1 cellular context compared by ENCODE assay signal in the genomic region with DNA sequence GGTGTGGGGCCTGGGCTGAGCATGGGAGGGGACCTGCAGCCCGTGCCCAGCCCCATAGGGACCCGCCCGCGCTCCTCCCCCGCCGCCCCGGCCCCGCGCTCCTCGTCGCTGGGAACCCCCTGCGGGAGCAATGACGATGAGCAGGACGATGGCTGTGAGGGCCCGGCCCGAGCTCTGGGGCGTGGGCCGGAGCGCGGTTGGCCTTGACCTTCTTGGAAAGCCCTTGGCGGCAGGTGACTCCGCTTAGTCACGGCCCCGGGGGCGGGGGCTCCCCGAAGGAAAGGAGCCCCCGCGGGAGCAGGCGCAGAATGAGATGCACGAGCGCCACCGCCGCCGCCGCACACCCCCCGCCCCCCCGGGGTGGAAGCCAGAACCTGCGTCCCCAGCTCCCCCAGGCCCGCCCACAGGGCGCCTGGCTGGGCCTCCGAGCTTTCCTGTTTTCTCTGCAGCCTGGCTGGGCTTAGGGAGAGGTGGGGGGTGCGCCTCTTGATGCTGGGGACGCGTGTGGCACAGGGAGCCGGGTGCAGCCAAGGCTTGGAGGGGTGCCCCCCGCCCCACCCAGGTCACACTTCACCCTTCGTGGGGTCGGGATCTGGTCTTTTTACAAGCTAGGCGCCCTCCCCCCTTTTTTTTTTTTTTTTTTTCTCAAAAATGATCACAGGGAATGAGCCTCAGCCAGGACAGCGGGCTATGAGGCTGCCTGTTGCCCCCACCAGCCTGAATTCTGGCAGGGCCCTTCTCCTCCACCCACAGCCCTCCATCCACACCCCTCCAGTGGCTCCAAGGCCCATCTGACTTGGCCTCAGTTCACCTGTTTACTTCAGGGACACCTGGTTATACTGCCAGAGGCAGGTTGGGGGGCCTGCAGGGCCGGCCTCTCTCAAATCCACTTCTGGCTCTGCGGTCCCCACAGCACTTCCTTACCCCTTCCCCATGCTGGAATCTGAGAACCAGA.
TF ChIP-seq lines count a peak whose summit lies in the region.

No MANE protein-coding gene starts in this region.

TF ChIP-seq in K562, 482 proteins besides CTCF, POLR2A, EP300 and RAD21 (continued from another document and continues in another):
- TF ChIP-seq, protein P1, sequence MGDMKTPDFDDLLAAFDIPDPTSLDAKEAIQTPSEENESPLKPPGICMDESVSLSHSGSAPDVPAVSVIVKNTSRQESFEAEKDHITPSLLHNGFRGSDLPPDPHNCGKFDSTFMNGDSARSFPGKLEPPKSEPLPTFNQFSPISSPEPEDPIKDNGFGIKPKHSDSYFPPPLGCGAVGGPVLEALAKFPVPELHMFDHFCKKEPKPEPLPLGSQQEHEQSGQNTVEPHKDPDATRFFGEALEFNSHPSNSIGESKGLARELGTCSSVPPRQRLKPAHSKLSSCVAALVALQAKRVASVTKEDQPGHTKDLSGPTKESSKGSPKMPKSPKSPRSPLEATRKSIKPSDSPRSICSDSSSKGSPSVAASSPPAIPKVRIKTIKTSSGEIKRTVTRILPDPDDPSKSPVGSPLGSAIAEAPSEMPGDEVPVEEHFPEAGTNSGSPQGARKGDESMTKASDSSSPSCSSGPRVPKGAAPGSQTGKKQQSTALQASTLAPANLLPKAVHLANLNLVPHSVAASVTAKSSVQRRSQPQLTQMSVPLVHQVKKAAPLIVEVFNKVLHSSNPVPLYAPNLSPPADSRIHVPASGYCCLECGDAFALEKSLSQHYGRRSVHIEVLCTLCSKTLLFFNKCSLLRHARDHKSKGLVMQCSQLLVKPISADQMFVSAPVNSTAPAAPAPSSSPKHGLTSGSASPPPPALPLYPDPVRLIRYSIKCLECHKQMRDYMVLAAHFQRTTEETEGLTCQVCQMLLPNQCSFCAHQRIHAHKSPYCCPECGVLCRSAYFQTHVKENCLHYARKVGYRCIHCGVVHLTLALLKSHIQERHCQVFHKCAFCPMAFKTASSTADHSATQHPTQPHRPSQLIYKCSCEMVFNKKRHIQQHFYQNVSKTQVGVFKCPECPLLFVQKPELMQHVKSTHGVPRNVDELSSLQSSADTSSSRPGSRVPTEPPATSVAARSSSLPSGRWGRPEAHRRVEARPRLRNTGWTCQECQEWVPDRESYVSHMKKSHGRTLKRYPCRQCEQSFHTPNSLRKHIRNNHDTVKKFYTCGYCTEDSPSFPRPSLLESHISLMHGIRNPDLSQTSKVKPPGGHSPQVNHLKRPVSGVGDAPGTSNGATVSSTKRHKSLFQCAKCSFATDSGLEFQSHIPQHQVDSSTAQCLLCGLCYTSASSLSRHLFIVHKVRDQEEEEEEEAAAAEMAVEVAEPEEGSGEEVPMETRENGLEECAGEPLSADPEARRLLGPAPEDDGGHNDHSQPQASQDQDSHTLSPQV (IDR thresholded peaks at IDR 0.05): no peak
- no peak for TF ChIP-seq ZNF561 (CRISPR knock-in tag; conservative IDR thresholded peaks at IDR 0.05)
- TF ChIP-seq, protein P2, sequence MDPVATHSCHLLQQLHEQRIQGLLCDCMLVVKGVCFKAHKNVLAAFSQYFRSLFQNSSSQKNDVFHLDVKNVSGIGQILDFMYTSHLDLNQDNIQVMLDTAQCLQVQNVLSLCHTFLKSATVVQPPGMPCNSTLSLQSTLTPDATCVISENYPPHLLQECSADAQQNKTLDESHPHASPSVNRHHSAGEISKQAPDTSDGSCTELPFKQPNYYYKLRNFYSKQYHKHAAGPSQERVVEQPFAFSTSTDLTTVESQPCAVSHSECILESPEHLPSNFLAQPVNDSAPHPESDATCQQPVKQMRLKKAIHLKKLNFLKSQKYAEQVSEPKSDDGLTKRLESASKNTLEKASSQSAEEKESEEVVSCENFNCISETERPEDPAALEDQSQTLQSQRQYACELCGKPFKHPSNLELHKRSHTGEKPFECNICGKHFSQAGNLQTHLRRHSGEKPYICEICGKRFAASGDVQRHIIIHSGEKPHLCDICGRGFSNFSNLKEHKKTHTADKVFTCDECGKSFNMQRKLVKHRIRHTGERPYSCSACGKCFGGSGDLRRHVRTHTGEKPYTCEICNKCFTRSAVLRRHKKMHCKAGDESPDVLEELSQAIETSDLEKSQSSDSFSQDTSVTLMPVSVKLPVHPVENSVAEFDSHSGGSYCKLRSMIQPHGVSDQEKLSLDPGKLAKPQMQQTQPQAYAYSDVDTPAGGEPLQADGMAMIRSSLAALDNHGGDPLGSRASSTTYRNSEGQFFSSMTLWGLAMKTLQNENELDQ (CRISPR knock-in tag; IDR thresholded peaks at IDR 0.05; ENCODE audit: borderline replicate concordance): no peak
- TF ChIP-seq, protein P3, sequence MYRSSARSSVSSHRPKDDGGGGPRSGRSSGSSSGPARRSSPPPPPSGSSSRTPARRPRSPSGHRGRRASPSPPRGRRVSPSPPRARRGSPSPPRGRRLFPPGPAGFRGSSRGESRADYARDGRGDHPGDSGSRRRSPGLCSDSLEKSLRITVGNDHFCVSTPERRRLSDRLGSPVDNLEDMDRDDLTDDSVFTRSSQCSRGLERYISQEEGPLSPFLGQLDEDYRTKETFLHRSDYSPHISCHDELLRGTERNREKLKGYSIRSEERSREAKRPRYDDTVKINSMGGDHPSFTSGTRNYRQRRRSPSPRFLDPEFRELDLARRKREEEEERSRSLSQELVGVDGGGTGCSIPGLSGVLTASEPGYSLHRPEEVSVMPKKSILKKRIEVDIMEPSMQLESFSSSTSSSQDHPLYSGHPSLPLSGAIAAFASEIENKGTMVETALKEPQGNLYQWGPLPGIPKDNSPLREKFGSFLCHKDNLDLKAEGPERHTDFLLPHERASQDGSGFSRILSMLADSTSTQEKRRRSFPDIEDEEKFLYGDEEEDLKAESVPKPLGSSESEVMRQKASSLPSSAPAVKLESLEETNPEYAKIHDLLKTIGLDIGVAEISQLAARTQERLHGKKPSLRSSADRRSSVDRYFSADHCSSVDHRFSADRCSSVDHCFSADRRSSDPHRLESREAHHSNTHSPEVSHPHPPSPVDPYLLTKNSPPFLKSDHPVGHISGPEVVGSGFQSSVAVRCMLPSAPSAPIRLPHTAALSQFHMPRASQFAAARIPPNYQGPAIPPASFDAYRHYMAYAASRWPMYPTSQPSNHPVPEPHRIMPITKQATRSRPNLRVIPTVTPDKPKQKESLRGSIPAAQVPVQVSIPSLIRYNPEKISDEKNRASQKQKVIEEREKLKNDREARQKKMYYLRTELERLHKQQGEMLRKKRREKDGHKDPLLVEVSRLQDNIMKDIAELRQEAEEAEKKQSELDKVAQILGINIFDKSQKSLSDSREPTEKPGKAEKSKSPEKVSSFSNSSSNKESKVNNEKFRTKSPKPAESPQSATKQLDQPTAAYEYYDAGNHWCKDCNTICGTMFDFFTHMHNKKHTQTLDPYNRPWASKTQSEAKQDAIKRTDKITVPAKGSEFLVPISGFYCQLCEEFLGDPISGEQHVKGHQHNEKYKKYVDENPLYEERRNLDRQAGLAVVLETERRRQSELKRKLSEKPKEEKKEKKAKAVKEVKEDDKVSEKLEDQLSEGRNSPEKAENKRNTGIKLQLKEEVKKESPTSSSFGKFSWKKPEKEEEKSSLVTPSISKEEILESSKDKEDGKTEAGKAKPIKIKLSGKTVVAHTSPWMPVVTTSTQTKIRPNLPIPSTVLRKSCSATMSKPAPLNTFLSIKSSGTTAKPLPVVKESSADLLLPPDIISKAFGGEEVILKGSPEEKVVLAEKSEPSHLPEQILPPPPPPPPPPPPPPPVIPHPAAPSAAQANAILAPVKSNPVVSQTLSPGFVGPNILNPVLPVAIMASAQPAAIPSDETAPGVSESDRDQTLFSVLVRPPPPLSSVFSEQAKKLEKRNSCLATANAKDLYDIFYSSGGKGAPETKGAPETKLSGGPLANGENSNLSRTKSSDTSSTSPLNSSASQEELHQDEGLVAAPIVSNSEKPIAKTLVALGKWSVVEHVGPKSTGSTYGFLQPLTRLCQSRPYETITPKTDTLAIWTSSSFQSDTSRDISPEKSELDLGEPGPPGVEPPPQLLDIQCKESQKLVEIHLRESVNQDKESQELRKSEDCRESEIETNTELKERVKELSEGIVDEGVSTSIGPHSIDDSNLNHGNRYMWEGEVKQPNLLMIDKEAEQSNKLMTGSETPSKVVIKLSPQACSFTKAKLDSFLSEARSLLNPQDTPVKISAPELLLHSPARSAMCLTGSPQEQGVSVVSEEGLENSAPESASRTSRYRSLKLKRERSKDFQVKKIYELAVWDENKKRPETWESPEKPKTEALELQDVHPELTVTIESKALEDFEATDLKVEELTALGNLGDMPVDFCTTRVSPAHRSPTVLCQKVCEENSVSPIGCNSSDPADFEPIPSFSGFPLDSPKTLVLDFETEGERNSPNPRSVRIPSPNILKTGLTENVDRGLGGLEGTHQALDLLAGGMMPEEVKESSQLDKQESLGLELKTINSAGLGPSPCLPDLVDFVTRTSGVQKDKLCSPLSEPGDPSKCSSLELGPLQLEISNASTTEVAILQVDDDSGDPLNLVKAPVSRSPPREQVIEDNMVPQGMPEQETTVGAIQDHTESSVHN (IDR thresholded peaks at IDR 0.05; ENCODE audit: borderline replicate concordance in 1 of 2, low read depth in 1 of 2): 0 out of 4 replicates have a peak, but pooled peaks of 1 of the 2 experiments have one; percentile 51
- TF ChIP-seq NR2F6 (CRISPR knock-in tag; IDR thresholded peaks at IDR 0.05): no peak
- no peak for TF ChIP-seq POLR2B (IDR thresholded peaks at IDR 0.05; ENCODE audit: low read depth, partially characterized antibody)
- TF ChIP-seq CC2D1A (IDR thresholded peaks at IDR 0.05): no peak
- TF ChIP-seq KAT8 (IDR thresholded peaks at IDR 0.05; ENCODE audit: low read depth): no peak
- TF ChIP-seq ZNF717 (CRISPR knock-in tag; IDR thresholded peaks at IDR 0.05): no peak
- TF ChIP-seq NFRKB (IDR thresholded peaks at IDR 0.05; ENCODE audit: low read depth): no peak
- no peak for TF ChIP-seq SMAD3 (CRISPR knock-in tag; conservative IDR thresholded peaks at IDR 0.05)
- TF ChIP-seq TEAD1 (CRISPR knock-in tag; IDR thresholded peaks at IDR 0.05): no peak
- no peak for TF ChIP-seq ETV6 (IDR thresholded peaks at IDR 0.05; ENCODE audit: borderline replicate concordance in 1 of 2, low read depth in 2 of 2, low read length in 1 of 2)
- TF ChIP-seq ETV6 (CRISPR knock-in tag; IDR thresholded peaks at IDR 0.05; ENCODE audit: borderline replicate concordance): no peak
- no peak for TF ChIP-seq GTF2F1 (IDR thresholded peaks at IDR 0.05; ENCODE audit: low read depth, low read length)
- no peak for TF ChIP-seq KHSRP (IDR thresholded peaks at IDR 0.05)
- TF ChIP-seq HIVEP1 (CRISPR knock-in tag; IDR thresholded peaks at IDR 0.05): no peak
- no peak for TF ChIP-seq TAL1 (IDR thresholded peaks at IDR 0.05)
- TF ChIP-seq ZBTB17 (CRISPR knock-in tag; IDR thresholded peaks at IDR 0.05): no peak
- no peak for TF ChIP-seq SRSF1 (IDR thresholded peaks at IDR 0.05; ENCODE audit: low read depth, low read length)
- no peak for TF ChIP-seq DMBX1 (CRISPR knock-in tag; IDR thresholded peaks at IDR 0.05; ENCODE audit: borderline replicate concordance)
- no peak for TF ChIP-seq TCFL5 (CRISPR knock-in tag; conservative IDR thresholded peaks at IDR 0.05)
- TF ChIP-seq RB1 (IDR thresholded peaks at IDR 0.05; ENCODE audit: low read depth): no peak
- no peak for TF ChIP-seq JUNB (CRISPR knock-in tag; conservative IDR thresholded peaks at IDR 0.05)
- no peak for TF ChIP-seq THRAP3 (IDR thresholded peaks at IDR 0.05; ENCODE audit: borderline replicate concordance)
- TF ChIP-seq TCF7 (IDR thresholded peaks at IDR 0.05; ENCODE audit: borderline replicate concordance): no peak
- TF ChIP-seq, protein P4, sequence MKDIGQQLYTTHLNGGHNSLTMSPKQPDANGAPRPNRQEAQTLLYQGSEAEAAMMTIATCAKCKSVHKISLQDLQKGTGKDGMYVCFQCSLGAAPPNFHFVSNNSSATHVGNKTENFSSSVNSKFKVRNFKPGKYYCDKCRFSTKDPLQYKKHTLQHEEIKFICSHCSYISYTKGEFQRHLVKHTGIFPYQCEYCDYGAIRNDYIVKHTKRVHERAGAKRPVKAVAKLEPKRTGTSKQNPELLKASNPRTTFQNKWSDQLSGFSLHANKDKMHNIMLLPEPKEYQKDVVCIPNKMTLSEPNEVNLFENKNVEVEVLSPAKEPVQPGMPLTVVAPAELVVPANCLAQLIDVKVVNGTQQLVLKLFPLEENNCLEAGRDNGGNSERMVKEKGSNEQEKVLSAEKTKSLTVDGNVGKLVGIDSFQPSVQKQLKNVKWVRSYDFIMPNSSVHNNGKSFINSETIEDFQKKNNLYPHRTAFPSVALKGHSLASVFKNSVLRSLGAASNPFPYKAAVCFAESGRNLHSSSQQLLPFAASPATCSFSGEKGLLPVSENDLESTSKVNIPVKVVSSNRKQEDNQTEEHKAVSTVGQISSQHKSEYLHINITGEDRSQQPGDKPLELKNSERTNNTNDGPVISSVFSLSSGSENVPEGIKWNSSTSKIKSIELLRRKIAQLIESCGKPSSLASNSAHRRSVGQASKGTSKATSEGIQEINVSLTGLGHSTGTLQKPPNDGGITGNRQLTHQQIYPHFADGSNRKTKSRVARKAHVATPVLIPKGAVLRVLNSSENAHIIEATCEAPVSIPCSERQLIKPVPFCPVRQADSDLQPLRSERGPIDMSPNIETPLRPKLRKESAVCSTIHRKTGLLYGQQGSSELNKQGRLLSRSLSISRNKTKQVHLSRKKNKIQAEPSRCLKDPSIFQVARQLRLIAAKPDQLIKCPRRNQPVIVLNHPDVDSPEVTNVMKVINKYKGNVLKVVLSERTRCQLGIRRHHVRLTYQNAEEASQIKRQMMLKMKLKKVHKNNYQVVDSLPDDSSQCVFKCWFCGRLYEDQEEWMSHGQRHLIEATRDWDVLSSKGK (CRISPR knock-in tag; IDR thresholded peaks at IDR 0.05): no peak
- TF ChIP-seq ARID2 (IDR thresholded peaks at IDR 0.05): no peak
- TF ChIP-seq, protein P5, sequence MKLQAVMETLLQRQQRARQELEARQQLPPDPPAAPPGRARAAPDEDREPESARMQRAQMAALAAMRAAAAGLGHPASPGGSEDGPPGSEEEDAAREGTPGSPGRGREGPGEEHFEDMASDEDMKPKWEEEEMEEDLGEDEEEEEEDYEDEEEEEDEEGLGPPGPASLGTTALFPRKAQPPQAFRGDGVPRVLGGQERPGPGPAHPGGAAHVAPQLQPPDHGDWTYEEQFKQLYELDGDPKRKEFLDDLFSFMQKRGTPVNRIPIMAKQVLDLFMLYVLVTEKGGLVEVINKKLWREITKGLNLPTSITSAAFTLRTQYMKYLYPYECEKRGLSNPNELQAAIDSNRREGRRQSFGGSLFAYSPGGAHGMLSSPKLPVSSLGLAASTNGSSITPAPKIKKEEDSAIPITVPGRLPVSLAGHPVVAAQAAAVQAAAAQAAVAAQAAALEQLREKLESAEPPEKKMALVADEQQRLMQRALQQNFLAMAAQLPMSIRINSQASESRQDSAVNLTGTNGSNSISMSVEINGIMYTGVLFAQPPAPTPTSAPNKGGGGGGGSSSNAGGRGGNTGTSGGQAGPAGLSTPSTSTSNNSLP (IDR thresholded peaks at IDR 0.05; ENCODE audit: borderline replicate concordance, low read depth, low read length): no peak
